Comparison of ENCODE assay signal across 6 cellular contexts in the genomic region with DNA sequence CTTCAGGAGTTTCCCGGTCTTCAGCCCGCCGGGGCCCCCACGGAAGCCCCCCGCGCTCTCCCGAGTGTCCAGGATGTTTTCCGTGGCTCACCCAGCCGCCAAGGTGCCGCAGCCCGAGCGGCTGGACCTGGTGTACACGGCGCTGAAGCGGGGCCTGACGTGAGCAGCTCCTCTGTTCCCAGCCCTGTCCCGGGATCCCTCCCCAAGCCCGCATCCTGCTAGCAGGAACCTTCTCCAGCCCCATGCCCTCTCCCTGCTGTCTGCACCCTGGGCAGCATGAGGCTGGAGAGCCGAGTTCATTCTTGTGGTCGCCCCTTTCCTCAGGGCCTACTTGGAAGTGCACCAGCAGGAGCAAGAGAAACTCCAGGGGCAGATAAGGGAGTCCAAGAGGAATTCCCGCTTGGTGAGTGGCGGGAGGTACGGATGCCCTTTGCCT. TPM values are rescaled to one million over a fixed set of nuclear protein-coding genes. Genes with fewer than 3 reads are reported as not detected.
DNase-seq lines count a peak whose midpoint lies in the region; ATAC-seq and TF ChIP-seq lines count a peak whose summit lies in the region.

No MANE protein-coding gene starts in this region.

- TF ChIP-seq CTCF in AG10803 (conservative IDR thresholded peaks at IDR 0.05; ENCODE audit: low read length) (no peak), right lobe of liver (IDR thresholded peaks at IDR 0.05) (no peak)

- 44% methylated on average over 7 of the region's 23 CpGs for WGBS in right lobe of liver (ENCODE audit: insufficient coverage, low coverage, low lambda C conversion rate, missing lambda C conversion rate)

- no peak overlapping the region for H3K27ac Mint-ChIP-seq in activated CD4-positive, alpha-beta memory T cell treated with anti-CD3 and anti-CD28 coated beads, Interleukin-2, amount 10 ng/mL, durations not matched to agents 7 days and 5 days

- TF ChIP-seq POLR2A in right lobe of liver (IDR thresholded peaks at IDR 0.05) = no peak

- intact Hi-C loops in right lobe of liver (cut with DNase I) = no loop called here

- no peaks in the 10 kb centered on the region for H3K27me3 ChIP-seq in right lobe of liver

- H3K36me3 Mint-ChIP-seq in activated CD4-positive, alpha-beta memory T cell treated with anti-CD3 and anti-CD28 coated beads, Interleukin-2, amount 10 ng/mL, durations not matched to agents 7 days and 5 days (ENCODE audit: low read depth) = peaks cover 21% of the 10 kb centered on the region

- peak overlapping the region in 1 of 3 donors; percentile 71 for H3K27ac ChIP-seq in right lobe of liver

- H3K36me3 ChIP-seq in right lobe of liver = peaks cover 0 to 15% (median 6%) of the 10 kb centered on the region in 4 donors

- POLR2A ChIA-PET in activated CD4-positive, alpha-beta memory T cell treated with anti-CD3 and anti-CD28 coated beads, Interleukin-2, amount 10 ng/mL, durations not matched to agents 7 days and 5 days (lab: Charles Lee) = interaction anchor here (1.1 to 3.7 kb wide), 4 partner anchors 10 to 128 kb away, joined by 3 to 26 read pairs (median 8); partner anchors contain the start of genes C16orf86, CTCF, ENKD1 and RIPOR1

- DNase-seq in AG10803 (ENCODE audit: low read depth) = peak; percentile 36
- no peak for DNase-seq in activated CD4-positive, alpha-beta memory T cell treated with anti-CD3 and anti-CD28 coated beads, Interleukin-2, amount 10 ng/mL, durations not matched to agents 7 days and 5 days
- no peak for DNase-seq in right lobe of liver
- no peak for DNase-seq in HT-29 (ENCODE audit: low spot score)
- no peak for DNase-seq in NK-92 treated with Interleukin-12 subunit alpha and Interleukin-12 subunit beta, amount 100 ng/mL, for 24 hours (lab: John Stamatoyannopoulos, UW)
- DNase-seq in nucleus accumbens (lab: John Stamatoyannopoulos, UW) = no peak

- ATAC-seq in right lobe of liver = no peak

- CTCF ChIA-PET in activated CD4-positive, alpha-beta memory T cell treated with anti-CD3 and anti-CD28 coated beads, Interleukin-2, amount 10 ng/mL, durations not matched to agents 7 days and 5 days (lab: Charles Lee) = interaction anchor here (2.5 to 8.6 kb wide), 2 partner anchors 9 to 17 kb away, joined by 10 to 71 read pairs; no protein-coding TSS in a partner anchor

- no peaks in the 10 kb centered on the region for H3K9me3 ChIP-seq in right lobe of liver

- peak overlapping the region; percentile 61 for H3K4me3 Mint-ChIP-seq in activated CD4-positive, alpha-beta memory T cell treated with anti-CD3 and anti-CD28 coated beads, Interleukin-2, amount 10 ng/mL, durations not matched to agents 7 days and 5 days

- no peaks in the 10 kb centered on the region for H3K9me3 Mint-ChIP-seq in activated CD4-positive, alpha-beta memory T cell treated with anti-CD3 and anti-CD28 coated beads, Interleukin-2, amount 10 ng/mL, durations not matched to agents 7 days and 5 days

- peaks cover 38% of the 10 kb centered on the region for H3K4me1 Mint-ChIP-seq in activated CD4-positive, alpha-beta memory T cell treated with anti-CD3 and anti-CD28 coated beads, Interleukin-2, amount 10 ng/mL, durations not matched to agents 7 days and 5 days

- peaks cover 0 to 20% (median 3%) of the 10 kb centered on the region in 4 donors for H3K4me1 ChIP-seq in right lobe of liver

- H3K27me3 Mint-ChIP-seq in activated CD4-positive, alpha-beta memory T cell treated with anti-CD3 and anti-CD28 coated beads, Interleukin-2, amount 10 ng/mL, durations not matched to agents 7 days and 5 days = peaks cover 26% of the 10 kb centered on the region

- peak overlapping the region; percentile 73 for H3K4me3 ChIP-seq in AG10803 (ENCODE audit: low read length)
- H3K4me3 ChIP-seq in right lobe of liver = peak overlapping the region; percentile 55 to 73 (median 62)

RNA-seq across cellular contexts. Expression of gene RIPOR1, which starts 10.1 kb away (rescaled TPM):
- 10 to 100 TPM; 24.6 to 32.7 TPM for total RNA-seq in activated CD4-positive, alpha-beta memory T cell treated with anti-CD3 and anti-CD28 coated beads, Interleukin-2, amount 10 ng/mL, durations not matched to agents 7 days and 5 days
- 10 to 100 TPM; 19.9 to 35.0 (median 26.8) TPM for total RNA-seq in right lobe of liver
- total RNA-seq in HT-29 (2014; rRNA removed; shearing (Covaris generic)) = 22.8 and 23.8 TPM in 2 replicates

RNA-seq across cellular contexts. Expression of gene CTCF, which starts 23.6 kb away (rescaled TPM):
- 10 to 100 TPM; 74.9 to 76.9 TPM for total RNA-seq in activated CD4-positive, alpha-beta memory T cell treated with anti-CD3 and anti-CD28 coated beads, Interleukin-2, amount 10 ng/mL, durations not matched to agents 7 days and 5 days
- 10 to 100 TPM; 14.3 to 18.5 (median 17.0) TPM for total RNA-seq in right lobe of liver
- total RNA-seq in HT-29 (2014; rRNA removed; shearing (Covaris generic)) = 28.3 and 36.4 TPM in 2 replicates

RNA-seq across cellular contexts. Expression of gene AGRP, which starts 55.3 kb away (rescaled TPM):
- total RNA-seq in activated CD4-positive, alpha-beta memory T cell treated with anti-CD3 and anti-CD28 coated beads, Interleukin-2, amount 10 ng/mL, durations not matched to agents 7 days and 5 days = not detected
- total RNA-seq in right lobe of liver = not detected
- not detected in 2 replicates for total RNA-seq in HT-29 (2014; rRNA removed; shearing (Covaris generic))

RNA-seq across cellular contexts. Expression of gene ATP6V0D1, which starts 57.7 kb away (rescaled TPM):
- 10 to 100 TPM; 52.8 to 59.5 TPM for total RNA-seq in activated CD4-positive, alpha-beta memory T cell treated with anti-CD3 and anti-CD28 coated beads, Interleukin-2, amount 10 ng/mL, durations not matched to agents 7 days and 5 days
- total RNA-seq in right lobe of liver = 10 to 100 TPM; 33.6 to 84.6 (median 47.0) TPM
- 97.6 and 99.5 TPM in 2 replicates for total RNA-seq in HT-29 (2014; rRNA removed; shearing (Covaris generic))
